Comparison of ENCODE assay signal across 8 cellular contexts in the genomic region with DNA sequence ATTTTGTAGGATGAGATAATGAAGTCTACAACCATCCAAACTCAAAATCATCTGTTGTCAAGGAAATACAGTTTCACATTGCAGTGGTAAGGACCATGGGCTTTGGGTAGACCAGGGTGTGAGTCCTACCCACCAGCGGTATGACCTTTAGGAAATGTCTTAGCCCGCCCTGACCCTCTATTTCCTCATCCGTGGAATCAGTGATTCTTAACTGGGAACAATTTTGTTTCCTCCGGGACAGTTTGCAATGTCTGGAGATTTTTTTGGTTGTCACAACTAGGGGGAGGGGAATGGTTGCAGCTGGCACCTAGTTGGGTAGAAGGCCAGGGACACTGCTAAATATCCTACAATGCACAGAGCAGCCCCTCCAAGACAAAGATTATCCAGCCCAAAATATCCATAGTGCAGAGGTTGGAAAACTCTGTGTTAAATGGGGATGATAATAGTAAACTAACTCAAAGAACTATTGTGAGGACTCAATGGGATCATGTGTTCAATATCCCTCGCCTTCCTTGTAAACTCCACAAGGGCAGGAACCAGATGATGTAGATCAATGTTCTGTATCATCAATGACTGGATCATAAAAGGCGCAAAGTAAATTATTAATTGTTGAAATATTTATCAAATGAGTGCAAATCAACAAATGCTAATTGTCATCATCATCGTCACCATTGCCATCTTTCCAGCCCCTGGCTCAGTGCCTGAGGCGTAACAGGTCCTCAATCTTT. TPM values are rescaled to one million over a fixed set of nuclear protein-coding genes. Genes with fewer than 3 reads are reported as not detected.
A peak's percentile ranks its signal among the peaks of the same experiment; 100 is the strongest.
DNase-seq lines count a peak whose midpoint lies in the region; ATAC-seq, FAIRE-seq and TF ChIP-seq lines count a peak whose summit lies in the region.
"Had no signal": no experiment of that assay in that cellular context is flagged by ENCODE, and none has a peak within 500 bp of the region (broad histone marks: within the 10 kb centered on the region; RNA-seq: fewer than 3 reads in every experiment).

No MANE protein-coding gene starts in this region.

- ATAC-seq in K562 (no peak), right cardiac atrium (no peak), pancreas (peak in 3 of 4 donors; percentile 5 to 15 (median 9)), upper lobe of right lung (no peak), HG03280 (IDR thresholded peaks at IDR 0.05; ENCODE audit: unreplicated experiment) (no peak)
- ATAC-seq in activated naive CD8-positive, alpha-beta T cell treated with anti-CD3 and anti-CD28 coated beads, Interleukin-2, amount 50 U/mL, for 24 hours = no peak
- ATAC-seq: stimulated activated naive CD8-positive, alpha-beta T cell treated with anti-CD3 and anti-CD28 coated beads, Interleukin-15, amount 100 ng/mL, for 72 hours had no signal

- DNase-seq in K562 (ENCODE audit: extremely low read depth in 1 of 4, low spot score in 3 of 4) (no peak), right cardiac atrium (no peak), pancreas (no peak), upper lobe of right lung (no peak)
- no peak for DNase-seq in activated naive CD8-positive, alpha-beta T cell treated with anti-CD3 and anti-CD28 coated beads, Interleukin-2, amount 50 U/mL, for 24 hours
- no peak for DNase-seq in activated T-helper 1 cell treated with anti-CD3 and anti-CD28 coated beads, Interleukin-12 subunit alpha, Interleukin-12 subunit beta, Interleukin-2, Interleukin-4 antibody, amounts not matched to agents 30 ng/mL and 10 ng/mL and 1 ng/mL, durations not matched to agents 14 hours and 24 hours and 36 hours (ENCODE audit: low spot score)
- DNase-seq: stimulated activated naive CD8-positive, alpha-beta T cell treated with anti-CD3 and anti-CD28 coated beads, Interleukin-15, amount 100 ng/mL, for 72 hours had no signal

- TF ChIP-seq POLR2A in K562 (conservative IDR thresholded peaks at IDR 0.05) = no peak

- no TSS peak for BruUV-seq in K562 (replicated peaks; lab: Mats Ljungman, UMichigan)

- no peaks in the 10 kb centered on the region for H3K36me3 Mint-ChIP-seq in activated naive CD8-positive, alpha-beta T cell treated with anti-CD3 and anti-CD28 coated beads, Interleukin-2, amount 50 U/mL, for 24 hours (ENCODE audit: low read depth)
- no peaks in the 10 kb centered on the region for H3K36me3 Mint-ChIP-seq in activated T-helper 1 cell treated with anti-CD3 and anti-CD28 coated beads, Interleukin-12 subunit alpha, Interleukin-12 subunit beta, Interleukin-2, Interleukin-4 antibody, amounts not matched to agents 30 ng/mL and 10 ng/mL and 1 ng/mL, durations not matched to agents 14 hours and 24 hours and 36 hours (ENCODE audit: low read depth)

- CTCF ChIA-PET in K562 (lab: Yijun Ruan, JAX; ENCODE audit: low intra/inter-chr PET ratio) = no interaction called here

- H3K36me3 ChIP-seq in K562 (ENCODE audit: control insufficient read depth, insufficient read depth, low read length) (no peaks in the 10 kb centered on the region), pancreas (no peaks in the 10 kb centered on the region), upper lobe of right lung (no peaks in the 10 kb centered on the region)

- FAIRE-seq in K562 (lab: Jason Lieb, UNC) (no peak), pancreas (lab: Jason Lieb, UNC) (no peak)

- H3K27ac ChIP-seq in K562 (ENCODE audit: extremely low read depth, low read depth, low read length) = no peak overlapping the region
- H3K27ac ChIP-seq in right cardiac atrium (ENCODE audit: low read length) = peak overlapping the region; percentile 89
- peak overlapping the region in 2 of 4 donors; percentile 47 to 55 for H3K27ac ChIP-seq in pancreas
- H3K27ac ChIP-seq in upper lobe of right lung = peak overlapping the region; percentile 30

- no peak overlapping the region for H3K9ac ChIP-seq in K562 (ENCODE audit: insufficient read depth in 1 of 2, low read depth in 2 of 2, low read length in 2 of 2)

- H2AFZ ChIP-seq in K562 (ENCODE audit: low read depth, low read length) = peak overlapping the region; percentile 60; the same call in 1 of the 2 replicates

- intact Hi-C loops in K562 (cut with micrococcal nuclease) (loop anchor here (10.0 kb wide), 1 partner anchor 246 kb away; no protein-coding TSS in a partner anchor), right cardiac atrium (cut with DNase I) (loop anchor here in 3 of 4 donors (10.0 kb wide), 4 partner anchors 116 to 326 kb away; a partner anchor contains a TSS), pancreas (cut with DNase I) (loop anchor here in 1 of 3 donors (10.0 kb wide), 1 partner anchor 316 kb away; no protein-coding TSS in a partner anchor), upper lobe of right lung (cut with DNase I) (no loop called here)
- intact Hi-C loops in activated T-helper 1 cell treated with anti-CD3 and anti-CD28 coated beads, Interleukin-12 subunit alpha, Interleukin-12 subunit beta, Interleukin-2, Interleukin-4 antibody, amounts not matched to agents 30 ng/mL and 10 ng/mL and 1 ng/mL, durations not matched to agents 14 hours and 24 hours and 36 hours (cut with micrococcal nuclease) = no loop called here

- no peaks in the 10 kb centered on the region for H3K9me3 Mint-ChIP-seq in activated naive CD8-positive, alpha-beta T cell treated with anti-CD3 and anti-CD28 coated beads, Interleukin-2, amount 50 U/mL, for 24 hours
- no peaks in the 10 kb centered on the region for H3K9me3 Mint-ChIP-seq in activated T-helper 1 cell treated with anti-CD3 and anti-CD28 coated beads, Interleukin-12 subunit alpha, Interleukin-12 subunit beta, Interleukin-2, Interleukin-4 antibody, amounts not matched to agents 30 ng/mL and 10 ng/mL and 1 ng/mL, durations not matched to agents 14 hours and 24 hours and 36 hours
- H3K9me3 Mint-ChIP-seq: stimulated activated naive CD8-positive, alpha-beta T cell treated with anti-CD3 and anti-CD28 coated beads, Interleukin-15, amount 100 ng/mL, for 72 hours had no signal

- POLR2A ChIA-PET in K562 (lab: Yijun Ruan, JAX) = interaction anchor here (0.6 kb wide), 1 partner anchor 290 kb away, joined by 3 read pairs; no protein-coding TSS in a partner anchor

- H3K27ac Mint-ChIP-seq in activated naive CD8-positive, alpha-beta T cell treated with anti-CD3 and anti-CD28 coated beads, Interleukin-2, amount 50 U/mL, for 24 hours = no peak overlapping the region
- no peak overlapping the region for H3K27ac Mint-ChIP-seq in activated T-helper 1 cell treated with anti-CD3 and anti-CD28 coated beads, Interleukin-12 subunit alpha, Interleukin-12 subunit beta, Interleukin-2, Interleukin-4 antibody, amounts not matched to agents 30 ng/mL and 10 ng/mL and 1 ng/mL, durations not matched to agents 14 hours and 24 hours and 36 hours
- H3K27ac Mint-ChIP-seq: stimulated activated naive CD8-positive, alpha-beta T cell treated with anti-CD3 and anti-CD28 coated beads, Interleukin-15, amount 100 ng/mL, for 72 hours had no signal

- H3K27me3 ChIP-seq in K562 (ENCODE audit: control insufficient read depth in 2 of 2, insufficient read depth in 2 of 2, low read length in 2 of 2) = no peaks in the 10 kb centered on the region
- no peaks in the 10 kb centered on the region for H3K27me3 ChIP-seq in right cardiac atrium (ENCODE audit: control insufficient read depth, insufficient read depth)
- H3K27me3 ChIP-seq in pancreas = no peaks in the 10 kb centered on the region
- no peaks in the 10 kb centered on the region for H3K27me3 ChIP-seq in upper lobe of right lung

- TF ChIP-seq RAD21 in K562 (CRISPR knock-in tag; conservative IDR thresholded peaks at IDR 0.05 in 1 of 2, IDR thresholded peaks at IDR 0.05 in 1 of 2) = no peak

- 74% methylated on average over 8 of the region's 8 CpGs for WGBS in K562 (ENCODE audit: insufficient coverage, low coverage, missing lambda C conversion rate)
- WGBS in right cardiac atrium = 65% methylated on average over 8 of the region's 8 CpGs
- 70 to 76% methylated on average over 8 of the region's 8 CpGs for WGBS in pancreas, 2 donors

- no peaks in the 10 kb centered on the region for H3K9me3 ChIP-seq in K562 (replicated peaks; ENCODE audit: control insufficient read depth, insufficient read depth, low read depth, low read length)
- no peaks in the 10 kb centered on the region for H3K9me3 ChIP-seq in right cardiac atrium (ENCODE audit: control insufficient read depth, low read length)
- no peaks in the 10 kb centered on the region for H3K9me3 ChIP-seq in pancreas
- no peaks in the 10 kb centered on the region for H3K9me3 ChIP-seq in upper lobe of right lung

- no peak for TF ChIP-seq EP300 in K562 (IDR thresholded peaks at IDR 0.05; ENCODE audit: low read length)

- H3K4me3 ChIP-seq in K562 (no peak overlapping the region), right cardiac atrium (ENCODE audit: low read length) (no peak overlapping the region), pancreas (no peak overlapping the region), upper lobe of right lung (no peak overlapping the region)

- no peak overlapping the region for H3K4me2 ChIP-seq in K562 (ENCODE audit: insufficient read depth, low read length)

- H3K4me1 Mint-ChIP-seq in activated naive CD8-positive, alpha-beta T cell treated with anti-CD3 and anti-CD28 coated beads, Interleukin-2, amount 50 U/mL, for 24 hours = peaks cover 2% of the 10 kb centered on the region
- no peaks in the 10 kb centered on the region for H3K4me1 Mint-ChIP-seq in activated T-helper 1 cell treated with anti-CD3 and anti-CD28 coated beads, Interleukin-12 subunit alpha, Interleukin-12 subunit beta, Interleukin-2, Interleukin-4 antibody, amounts not matched to agents 30 ng/mL and 10 ng/mL and 1 ng/mL, durations not matched to agents 14 hours and 24 hours and 36 hours (ENCODE audit: low read depth)

- no peaks in the 10 kb centered on the region for H3K27me3 Mint-ChIP-seq in activated naive CD8-positive, alpha-beta T cell treated with anti-CD3 and anti-CD28 coated beads, Interleukin-2, amount 50 U/mL, for 24 hours
- peaks cover 9% of the 10 kb centered on the region for H3K27me3 Mint-ChIP-seq in activated T-helper 1 cell treated with anti-CD3 and anti-CD28 coated beads, Interleukin-12 subunit alpha, Interleukin-12 subunit beta, Interleukin-2, Interleukin-4 antibody, amounts not matched to agents 30 ng/mL and 10 ng/mL and 1 ng/mL, durations not matched to agents 14 hours and 24 hours and 36 hours (ENCODE audit: insufficient read depth)

- H3K4me1 ChIP-seq in K562 (replicated peaks in 1 of 2; ENCODE audit: control insufficient read depth in 2 of 2, insufficient read depth in 2 of 2, low read length in 2 of 2) (peaks cover 10 to 20% of the 10 kb centered on the region in 2 experiments; a peak in 2 of 5 replicates), right cardiac atrium (ENCODE audit: control insufficient read depth, insufficient read depth, low read length) (peaks cover 2% of the 10 kb centered on the region), pancreas (peaks cover 0 to 16% (median 10%) of the 10 kb centered on the region in 3 donors), upper lobe of right lung (peaks cover 32% of the 10 kb centered on the region)

- in situ Hi-C loops in K562 (cut with MboI) = loop anchor here (10.0 kb wide), 1 partner anchor 316 kb away; no protein-coding TSS in a partner anchor

- no peaks in the 10 kb centered on the region for H3K9me1 ChIP-seq in K562 (ENCODE audit: control insufficient read depth, insufficient read depth, low read length)

- H3K4me3 Mint-ChIP-seq in activated naive CD8-positive, alpha-beta T cell treated with anti-CD3 and anti-CD28 coated beads, Interleukin-2, amount 50 U/mL, for 24 hours = no peak overlapping the region
- H3K4me3 Mint-ChIP-seq in activated T-helper 1 cell treated with anti-CD3 and anti-CD28 coated beads, Interleukin-12 subunit alpha, Interleukin-12 subunit beta, Interleukin-2, Interleukin-4 antibody, amounts not matched to agents 30 ng/mL and 10 ng/mL and 1 ng/mL, durations not matched to agents 14 hours and 24 hours and 36 hours = no peak overlapping the region
- H3K4me3 Mint-ChIP-seq: stimulated activated naive CD8-positive, alpha-beta T cell treated with anti-CD3 and anti-CD28 coated beads, Interleukin-15, amount 100 ng/mL, for 72 hours had no signal

- no peaks in the 10 kb centered on the region for H3K79me2 ChIP-seq in K562 (ENCODE audit: control insufficient read depth, insufficient read depth, low read length)

- TF ChIP-seq CTCF in K562 (IDR thresholded peaks at IDR 0.05 in 2 of 3, conservative IDR thresholded peaks at IDR 0.05 in 1 of 3; ENCODE audit: insufficient read depth in 2 of 3, low read depth in 1 of 3, low read length in 3 of 3) (no peak), pancreas (IDR thresholded peaks at IDR 0.05) (no peak), upper lobe of right lung (IDR thresholded peaks at IDR 0.05) (no peak)

- H4K20me1 ChIP-seq in K562 (replicated peaks; ENCODE audit: control insufficient read depth, insufficient read depth, low read length) = no peaks in the 10 kb centered on the region

RNA-seq across cellular contexts. Expression of a gene that starts 15.7 kb away (rescaled TPM):
- total RNA-seq in K562 (2011; cell fraction: chromatin; rRNA removed; ENCODE audit: low replicate concordance) = 5.5 and 19.3 TPM in 2 replicates
- 2.5 and 4.1 TPM in 2 replicates for total RNA-seq in K562 (2011; cell fraction: nucleolus; rRNA removed)
- 5.0 and 8.4 TPM in 2 replicates for total RNA-seq in K562 (2011; cell fraction: nucleoplasm; rRNA removed)
- total RNA-seq in K562 (2014; rRNA removed) = 6.1 and 7.6 TPM in 2 replicates
- total RNA-seq in K562 (2014; rRNA removed; fragmentation: Illumina TruSeq; extraction: Trizol) = 9.1 and 11.2 TPM in 2 replicates
- 8.7 and 8.9 TPM in 2 replicates for total RNA-seq in K562 (2015; rRNA removed; fragmentation: Illumina TruSeq; extraction: Trizol)
- 6.7 and 7.2 TPM in 2 replicates for total RNA-seq in K562 (2021)
- 6.6 and 9.8 TPM in 2 replicates for polyA plus RNA-seq in K562 (2011; rRNA removed)
- 1.4 and 1.7 TPM in 2 replicates for polyA plus RNA-seq in K562 (2011; cell fraction: cytosol; rRNA removed)
- polyA plus RNA-seq in K562 (2011; cell fraction: nucleus; rRNA removed) = 5.2 and 7.1 TPM in 2 replicates
- polyA plus RNA-seq in K562 (2012) = 6.8 and 8.2 TPM in 2 replicates
- 7.9 and 8.3 TPM in 2 replicates for polyA plus RNA-seq in K562 (2014; fragmentation: Illumina TruSeq; extraction: Trizol)
- polyA plus RNA-seq in K562 (2014; fragmentation: Nextera tagmentation; extraction: Ambion mirVana) = 1 to 10 TPM; 2.8 to 5.0 TPM
- polyA plus RNA-seq in K562 (2014; rRNA removed) = 8.7 and 11.9 TPM in 2 replicates
- polyA minus RNA-seq in K562 (2011; rRNA and poly(A)+ RNA removed) = 5.4 and 7.1 TPM in 2 replicates
- 3.0 and 4.2 TPM in 2 replicates for polyA minus RNA-seq in K562 (2011; cell fraction: cytosol; rRNA and poly(A)+ RNA removed)
- 3.6 and 7.2 TPM in 2 replicates for polyA minus RNA-seq in K562 (2011; cell fraction: nucleus; rRNA and poly(A)+ RNA removed)
- 10 to 100 TPM in 3 of 4 donors, 1 to 10 TPM in 1; 9.6 to 14.9 (median 11.6) TPM for total RNA-seq in right cardiac atrium
- polyA plus RNA-seq in right cardiac atrium = 7.6 TPM
- 1 to 10 TPM; 2.1 to 5.9 (median 3.4) TPM for total RNA-seq in pancreas
- 1 to 10 TPM; 2.5 to 7.2 TPM for polyA plus RNA-seq in pancreas
- 7.3 TPM for total RNA-seq in upper lobe of right lung
- 0.91 and 1.2 TPM in 2 replicates for total RNA-seq in activated T-helper 1 cell treated with anti-CD3 and anti-CD28 coated beads, Interleukin-12 subunit alpha, Interleukin-12 subunit beta, Interleukin-2, Interleukin-4 antibody, amounts not matched to agents 30 ng/mL and 10 ng/mL and 1 ng/mL, durations not matched to agents 14 hours and 24 hours and 36 hours

Comparison
In these comparisons a context has a peak if more than half of its experiments do, and no peak if none do; other contexts are left out.
1. ATAC-seq: peak in pancreas (3 of 4); none in K562 (single experiment), right cardiac atrium (0 of 2), upper lobe of right lung (single experiment), activated naive CD8-positive, alpha-beta T cell treated with anti-CD3 and anti-CD28 coated beads, Interleukin-2, amount 50 U/mL, for 24 hours (single experiment) and HG03280 (single experiment).
2. intact Hi-C loops: an anchor here in K562 (10.0 kb wide) and right cardiac atrium (10.0 kb wide); none called in upper lobe of right lung and activated T-helper 1 cell treated with anti-CD3 and anti-CD28 coated beads, Interleukin-12 subunit alpha, Interleukin-12 subunit beta, Interleukin-2, Interleukin-4 antibody, amounts not matched to agents 30 ng/mL and 10 ng/mL and 1 ng/mL, durations not matched to agents 14 hours and 24 hours and 36 hours.